11 cellular contexts compared by ENCODE assay signal in the genomic region with DNA sequence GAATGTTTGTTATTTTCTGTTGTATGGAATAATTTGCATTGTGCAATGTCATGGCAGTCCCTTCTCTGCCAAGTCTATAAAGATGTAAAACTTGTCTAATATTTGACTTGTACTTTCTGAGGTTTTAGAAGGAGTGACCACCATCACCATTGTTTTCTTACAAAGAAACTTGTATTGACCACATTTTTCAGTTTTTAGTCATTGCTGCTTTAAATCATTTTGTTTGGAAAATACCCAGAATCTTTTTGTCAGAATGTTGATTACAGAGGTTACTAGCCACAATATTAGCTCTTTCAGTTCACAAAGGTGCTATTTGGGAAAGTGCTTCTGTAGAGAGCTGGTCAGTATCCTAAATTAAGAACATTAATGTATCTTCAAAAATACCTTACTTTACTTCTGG.
DNase-seq lines count a peak whose midpoint lies in the region; ATAC-seq and TF ChIP-seq lines count a peak whose summit lies in the region.
"Had no signal": no experiment of that assay in that cellular context is flagged by ENCODE, and none has a peak within 500 bp of the region (broad histone marks: within the 10 kb centered on the region; RNA-seq: fewer than 3 reads in every experiment).

No MANE protein-coding gene starts in this region.

- no peaks in the 10 kb centered on the region for H3K27me3 Mint-ChIP-seq in activated CD8-positive, alpha-beta memory T cell treated with anti-CD3 and anti-CD28 coated beads, Interleukin-2, amount 10 ng/mL, durations not matched to agents 7 days and 5 days
- H3K27me3 Mint-ChIP-seq in activated CD4-positive, alpha-beta memory T cell treated with anti-CD3 and anti-CD28 coated beads, Interleukin-2, amount 10 ng/mL, durations not matched to agents 7 days and 5 days: no peaks in the 10 kb centered on the region
- H3K27me3 Mint-ChIP-seq: activated CD8-positive, alpha-beta T cell treated with anti-CD3 and anti-CD28 coated beads for 36 hours; activated naive CD4-positive, alpha-beta T cell treated with anti-CD3 and anti-CD28 coated beads, Interleukin-2, amount 10 ng/mL, durations not matched to agents 7 days and 5 days had no signal

- no peaks in the 10 kb centered on the region for H3K36me3 Mint-ChIP-seq in activated CD8-positive, alpha-beta memory T cell treated with anti-CD3 and anti-CD28 coated beads, Interleukin-2, amount 10 ng/mL, durations not matched to agents 7 days and 5 days
- H3K36me3 Mint-ChIP-seq in activated CD4-positive, alpha-beta memory T cell treated with anti-CD3 and anti-CD28 coated beads, Interleukin-2, amount 10 ng/mL, durations not matched to agents 7 days and 5 days (ENCODE audit: low read depth): no peaks in the 10 kb centered on the region
- H3K36me3 Mint-ChIP-seq: activated naive CD4-positive, alpha-beta T cell treated with anti-CD3 and anti-CD28 coated beads, Interleukin-2, amount 10 ng/mL, durations not matched to agents 7 days and 5 days had no signal

- in situ Hi-C loops in GM13977 (cut with MboI; ENCODE audit: low pct_unique_long_range_greater_than_20kb, low sequenced_read_pairs, unreplicated experiment): no loop called here

- CTCF ChIA-PET in activated CD8-positive, alpha-beta memory T cell treated with anti-CD3 and anti-CD28 coated beads, Interleukin-2, amount 10 ng/mL, durations not matched to agents 7 days and 5 days (lab: Charles Lee): no interaction called here
- CTCF ChIA-PET in activated CD4-positive, alpha-beta memory T cell treated with anti-CD3 and anti-CD28 coated beads, Interleukin-2, amount 10 ng/mL, durations not matched to agents 7 days and 5 days (lab: Charles Lee): no interaction called here

- H3K9me3 Mint-ChIP-seq in activated CD8-positive, alpha-beta memory T cell treated with anti-CD3 and anti-CD28 coated beads, Interleukin-2, amount 10 ng/mL, durations not matched to agents 7 days and 5 days (ENCODE audit: low read depth): peaks cover 1% of the 10 kb centered on the region
- peaks cover 5% of the 10 kb centered on the region for H3K9me3 Mint-ChIP-seq in activated CD4-positive, alpha-beta memory T cell treated with anti-CD3 and anti-CD28 coated beads, Interleukin-2, amount 10 ng/mL, durations not matched to agents 7 days and 5 days
- H3K9me3 Mint-ChIP-seq: activated naive CD4-positive, alpha-beta T cell treated with anti-CD3 and anti-CD28 coated beads, Interleukin-2, amount 10 ng/mL, durations not matched to agents 7 days and 5 days had no signal

- peak; percentile 20 for DNase-seq in GM13977 (ENCODE audit: low spot score)
- no peak for DNase-seq in activated CD8-positive, alpha-beta memory T cell treated with anti-CD3 and anti-CD28 coated beads, Interleukin-2, amount 10 ng/mL, durations not matched to agents 7 days and 5 days
- DNase-seq in amniotic stem cell (lab: John Stamatoyannopoulos, UW): no peak
- no peak for DNase-seq in activated CD4-positive, alpha-beta memory T cell treated with anti-CD3 and anti-CD28 coated beads, Interleukin-2, amount 10 ng/mL, durations not matched to agents 7 days and 5 days
- no peak for DNase-seq in erythroblast (lab: John Stamatoyannopoulos, UW)
- DNase-seq: activated CD8-positive, alpha-beta T cell treated with anti-CD3 and anti-CD28 coated beads for 36 hours; activated naive CD4-positive, alpha-beta T cell treated with anti-CD3 and anti-CD28 coated beads, Interleukin-2, amount 10 ng/mL, durations not matched to agents 7 days and 5 days; NCI-H146 had no signal

- ATAC-seq in GM19455 (IDR thresholded peaks at IDR 0.05; ENCODE audit: unreplicated experiment) (peak; percentile 63), HG02840 (IDR thresholded peaks at IDR 0.05; ENCODE audit: low FRiP score, unreplicated experiment) (peak; percentile 85), HG03439 (IDR thresholded peaks at IDR 0.05; ENCODE audit: unreplicated experiment) (peak; percentile 89)
- ATAC-seq in activated CD8-positive, alpha-beta memory T cell treated with anti-CD3 and anti-CD28 coated beads, Interleukin-2, amount 10 ng/mL, durations not matched to agents 7 days and 5 days: no peak
- ATAC-seq: activated CD8-positive, alpha-beta T cell treated with anti-CD3 and anti-CD28 coated beads for 36 hours had no signal

- POLR2A ChIA-PET in activated CD4-positive, alpha-beta memory T cell treated with anti-CD3 and anti-CD28 coated beads, Interleukin-2, amount 10 ng/mL, durations not matched to agents 7 days and 5 days (lab: Charles Lee): no interaction called here

- H3K4me3 Mint-ChIP-seq in activated CD8-positive, alpha-beta memory T cell treated with anti-CD3 and anti-CD28 coated beads, Interleukin-2, amount 10 ng/mL, durations not matched to agents 7 days and 5 days: no peak overlapping the region
- H3K4me3 Mint-ChIP-seq in activated CD4-positive, alpha-beta memory T cell treated with anti-CD3 and anti-CD28 coated beads, Interleukin-2, amount 10 ng/mL, durations not matched to agents 7 days and 5 days: no peak overlapping the region
- H3K4me3 Mint-ChIP-seq: activated CD8-positive, alpha-beta T cell treated with anti-CD3 and anti-CD28 coated beads for 36 hours; activated naive CD4-positive, alpha-beta T cell treated with anti-CD3 and anti-CD28 coated beads, Interleukin-2, amount 10 ng/mL, durations not matched to agents 7 days and 5 days had no signal

- no peaks in the 10 kb centered on the region for H3K4me1 Mint-ChIP-seq in activated CD8-positive, alpha-beta memory T cell treated with anti-CD3 and anti-CD28 coated beads, Interleukin-2, amount 10 ng/mL, durations not matched to agents 7 days and 5 days
- H3K4me1 Mint-ChIP-seq in activated CD4-positive, alpha-beta memory T cell treated with anti-CD3 and anti-CD28 coated beads, Interleukin-2, amount 10 ng/mL, durations not matched to agents 7 days and 5 days: no peaks in the 10 kb centered on the region
- H3K4me1 Mint-ChIP-seq: activated naive CD4-positive, alpha-beta T cell treated with anti-CD3 and anti-CD28 coated beads, Interleukin-2, amount 10 ng/mL, durations not matched to agents 7 days and 5 days had no signal

- no peak for TF ChIP-seq CTCF in GM13977 (IDR thresholded peaks at IDR 0.05; ENCODE audit: extremely low read depth, insufficient read depth, missing control alignments)

- H3K27ac Mint-ChIP-seq in activated CD8-positive, alpha-beta memory T cell treated with anti-CD3 and anti-CD28 coated beads, Interleukin-2, amount 10 ng/mL, durations not matched to agents 7 days and 5 days: no peak overlapping the region
- no peak overlapping the region for H3K27ac Mint-ChIP-seq in activated CD4-positive, alpha-beta memory T cell treated with anti-CD3 and anti-CD28 coated beads, Interleukin-2, amount 10 ng/mL, durations not matched to agents 7 days and 5 days
- H3K27ac Mint-ChIP-seq: activated CD8-positive, alpha-beta T cell treated with anti-CD3 and anti-CD28 coated beads for 36 hours; activated naive CD4-positive, alpha-beta T cell treated with anti-CD3 and anti-CD28 coated beads, Interleukin-2, amount 10 ng/mL, durations not matched to agents 7 days and 5 days had no signal

- TF ChIP-seq POLR2A in erythroblast (IDR thresholded peaks at IDR 0.05; ENCODE audit: low read length): no peak
